8 cellular contexts compared by ENCODE assay signal in the genomic region with DNA sequence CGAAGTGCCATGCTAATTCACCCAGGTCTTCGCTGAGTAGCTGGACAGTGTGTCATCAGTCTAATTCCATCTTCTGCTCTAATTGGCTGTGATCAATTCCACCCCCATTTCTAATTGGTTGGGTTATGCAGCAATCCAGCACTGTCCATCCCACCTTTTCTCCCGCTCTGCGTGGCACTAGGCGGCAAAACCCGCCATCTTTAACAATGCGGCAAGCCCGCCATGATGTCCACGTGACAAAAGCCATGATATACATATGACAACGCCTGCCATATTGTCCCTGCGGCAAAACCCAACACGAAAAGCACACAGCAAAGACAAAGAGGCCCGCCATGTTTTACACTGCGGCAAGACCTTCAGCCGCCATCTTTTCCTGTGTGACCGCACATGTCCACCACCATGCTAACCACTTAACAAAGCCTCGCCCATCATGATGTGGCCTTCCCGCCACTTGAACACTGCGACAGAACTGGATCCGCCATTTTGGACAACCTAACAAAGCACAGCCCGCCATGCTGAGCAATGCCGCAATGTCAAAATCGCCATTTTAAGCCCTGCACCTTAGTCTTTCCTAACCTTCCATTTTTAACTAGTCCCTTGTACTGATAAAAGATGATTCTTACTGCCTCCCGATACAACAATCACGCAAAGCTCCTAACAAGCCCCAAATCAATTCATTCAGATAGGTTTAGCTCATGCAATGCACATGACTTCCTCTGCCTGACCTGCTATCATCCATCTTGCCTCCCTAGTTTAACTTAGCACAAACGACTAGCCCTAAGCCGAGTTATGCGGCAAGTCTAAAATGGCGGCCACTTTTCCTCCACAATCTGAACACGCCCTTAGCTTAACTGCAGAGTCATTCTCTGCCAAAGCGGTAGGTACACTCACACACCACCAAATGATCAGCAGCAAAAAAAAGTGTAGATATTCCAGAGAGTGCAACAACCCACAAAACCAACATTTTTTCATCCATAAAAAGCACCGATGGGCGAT. TPM values are rescaled to one million over a fixed set of nuclear protein-coding genes. Genes with fewer than 3 reads are reported as not detected.
DNase-seq lines count a peak whose midpoint lies in the region; ATAC-seq lines count a peak whose summit lies in the region.

No MANE protein-coding gene starts in this region.

- ATAC-seq in GM19438 (IDR thresholded peaks at IDR 0.05; ENCODE audit: low read depth, unreplicated experiment) (peak; percentile 77), left lobe of liver (no peak)
- no peak for ATAC-seq in stimulated activated effector memory CD8-positive, alpha-beta T cell treated with anti-CD3 and anti-CD28 coated beads, Interleukin-12 subunit alpha, Interleukin-12 subunit beta, amount 100 ng/mL, for 72 hours

- DNase-seq in AG08395 (ENCODE audit: low spot score), result peak; percentile 86
- DNase-seq in RPMI7951 (ENCODE audit: low read depth), result peak; percentile 3
- peak; percentile 77 for DNase-seq in hepatic stellate cell (ENCODE audit: low spot score)
- DNase-seq in left lobe of liver (ENCODE audit: low spot score), result no peak
- no peak for DNase-seq in SHP77 (lab: John Stamatoyannopoulos, UW)
- no peak for DNase-seq in stimulated activated effector memory CD8-positive, alpha-beta T cell treated with anti-CD3 and anti-CD28 coated beads, Interleukin-12 subunit alpha, Interleukin-12 subunit beta, amount 100 ng/mL, for 72 hours (ENCODE audit: low spot score in 2 of 2)
- no peak for DNase-seq in LoVo (ENCODE audit: low spot score)

- H3K4me1 Mint-ChIP-seq in stimulated activated effector memory CD8-positive, alpha-beta T cell treated with anti-CD3 and anti-CD28 coated beads, Interleukin-12 subunit alpha, Interleukin-12 subunit beta, amount 100 ng/mL, for 72 hours, result no peaks in the 10 kb centered on the region

- peaks cover 3% of the 10 kb centered on the region for H3K9me3 Mint-ChIP-seq in stimulated activated effector memory CD8-positive, alpha-beta T cell treated with anti-CD3 and anti-CD28 coated beads, Interleukin-12 subunit alpha, Interleukin-12 subunit beta, amount 100 ng/mL, for 72 hours

- no peak overlapping the region for H3K4me3 Mint-ChIP-seq in stimulated activated effector memory CD8-positive, alpha-beta T cell treated with anti-CD3 and anti-CD28 coated beads, Interleukin-12 subunit alpha, Interleukin-12 subunit beta, amount 100 ng/mL, for 72 hours

- no peak overlapping the region for H3K27ac Mint-ChIP-seq in stimulated activated effector memory CD8-positive, alpha-beta T cell treated with anti-CD3 and anti-CD28 coated beads, Interleukin-12 subunit alpha, Interleukin-12 subunit beta, amount 100 ng/mL, for 72 hours

- H3K36me3 Mint-ChIP-seq in stimulated activated effector memory CD8-positive, alpha-beta T cell treated with anti-CD3 and anti-CD28 coated beads, Interleukin-12 subunit alpha, Interleukin-12 subunit beta, amount 100 ng/mL, for 72 hours, result no peaks in the 10 kb centered on the region

RNA-seq across cellular contexts. Expression of gene XIST, which starts 1.2 kb away (rescaled TPM):
- total RNA-seq in RPMI7951 (2014; rRNA removed; shearing (Covaris generic)), result 0.48 and 0.49 TPM in 2 replicates
- total RNA-seq in left lobe of liver, result 1.1 TPM

Comparison
In these comparisons a context has a peak if more than half of its experiments do, and no peak if none do; other contexts are left out.
1. DNase-seq: peak in AG08395 (single experiment), RPMI7951 (single experiment) and hepatic stellate cell (single experiment); none in left lobe of liver (single experiment), SHP77 (0 of 2), stimulated activated effector memory CD8-positive, alpha-beta T cell treated with anti-CD3 and anti-CD28 coated beads, Interleukin-12 subunit alpha, Interleukin-12 subunit beta, amount 100 ng/mL, for 72 hours (0 of 2) and LoVo (single experiment).